In genomic region chr16:72111653-72112451, GRCh38 we compare ENCODE assay signal across 1 cellular context.
TF ChIP-seq lines count a peak whose summit lies in the region.

No MANE protein-coding gene starts in this region.

TF ChIP-seq in GM12878, 131 proteins besides CTCF, POLR2A, EP300 and RAD21:
- TF ChIP-seq NFXL1 (IDR thresholded peaks at IDR 0.05; ENCODE audit: borderline replicate concordance) (no peak), POLR2AphosphoS5 (IDR thresholded peaks at IDR 0.05; ENCODE audit: low read length) (0 out of 2 replicates have a peak, but pooled peaks have one; percentile 5), JUNB (IDR thresholded peaks at IDR 0.05) (no peak), SREBF1 (IDR thresholded peaks at IDR 0.05; ENCODE audit: low read length) (no peak)
